In the genomic region with DNA sequence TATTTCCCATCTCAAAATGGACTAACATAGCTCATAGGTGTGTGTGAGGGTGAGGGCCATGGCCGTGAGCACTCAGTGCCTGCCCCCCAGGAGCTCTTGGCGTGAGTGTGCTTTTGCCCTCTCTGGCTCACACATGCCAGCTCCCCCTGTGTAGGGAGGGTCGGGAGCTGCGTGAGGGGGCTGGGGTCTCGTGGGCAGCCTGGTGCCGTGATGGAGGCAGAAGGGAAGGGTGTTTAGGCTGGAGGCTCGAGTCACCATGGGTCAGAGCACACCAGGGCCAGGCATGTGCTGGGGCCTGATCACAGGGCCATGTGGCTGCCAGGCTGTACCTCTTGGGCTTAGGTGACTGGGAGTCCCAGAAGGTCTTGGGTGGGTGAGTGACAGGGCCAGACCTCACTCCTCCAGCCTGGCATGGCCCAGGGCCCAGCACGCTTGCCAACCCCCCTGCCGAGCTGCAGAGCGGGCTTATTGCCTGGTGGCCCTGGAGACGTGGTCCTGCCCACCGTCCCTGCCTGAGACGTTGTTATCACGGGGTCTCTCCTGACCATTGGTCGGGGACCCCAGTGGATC, we compare ENCODE assay signal across 17 cellular contexts. TPM values are rescaled to one million over a fixed set of nuclear protein-coding genes. Genes with fewer than 3 reads are reported as not detected.
"Had no signal": no experiment of that assay in that cellular context is flagged by ENCODE, and none has a peak within 500 bp of the region (broad histone marks: within the 10 kb centered on the region; RNA-seq: fewer than 3 reads in every experiment).

No MANE protein-coding gene starts in this region.

- FAIRE-seq: endometrium, frontal cortex had no signal

- DNase-seq: effector memory CD4-positive, alpha-beta T cell; islet precursor cell; natural killer cell; nucleus accumbens; ovary; spleen; stimulated activated CD4-positive, alpha-beta T cell treated with anti-CD3 and anti-CD28 coated beads, Interleukin-15, amount 100 ng/mL, for 24 hours; stimulated activated CD4-positive, alpha-beta T cell treated with anti-CD3 and anti-CD28 coated beads, Interleukin-1b, Interleukin-23, amount 100 ng/mL, for 48 hours; stimulated activated CD4-positive, alpha-beta T cell treated with anti-CD3 and anti-CD28 coated beads, Interleukin-4, amount 100 ng/mL, for 24 hours; stimulated activated naive B cell treated with anti-CD40 and anti-IgM and Interleukin-4, amounts not matched to agents 10 μg/mL and 1 μg/mL and 100 μg/mL, for 72 hours; stimulated activated naive CD8-positive, alpha-beta T cell treated with anti-CD3 and anti-CD28 coated beads, Interleukin-15, amount 100 ng/mL, for 72 hours; testis; upper lobe of right lung had no signal

- H3K9me3 ChIP-seq: ovary, prostate gland, spleen, testis, upper lobe of right lung had no signal

- H3K27me3 ChIP-seq: ovary, testis had no signal

- H3K4me3 ChIP-seq: ovary, prostate gland, spleen, testis, tibial nerve, upper lobe of right lung had no signal

- H3K4me1 ChIP-seq: prostate gland, spleen, testis, tibial nerve, upper lobe of right lung had no signal

- H3K27ac ChIP-seq: ovary, prostate gland, spleen, testis, tibial nerve, upper lobe of right lung had no signal

- H3K36me3 ChIP-seq: ovary, prostate gland, spleen, tibial nerve, upper lobe of right lung had no signal

RNA-seq across cellular contexts. Expression of a gene that starts 44.0 kb away (rescaled TPM):
- total RNA-seq: natural killer cell had no signal
